Comparison of ENCODE assay signal across 8 cellular contexts in genomic region chr4:77072195-77072753, GRCh38. TPM values are rescaled to one million over a fixed set of nuclear protein-coding genes. Genes with fewer than 3 reads are reported as not detected.
DNase-seq lines count a peak whose midpoint lies in the region; ATAC-seq, FAIRE-seq and TF ChIP-seq lines count a peak whose summit lies in the region.

No MANE protein-coding gene starts in this region.

- POLR2A ChIA-PET in activated B cell treated with CpG ODN at 0.5 μM for 24 hours (lab: Charles Lee), result interaction anchor here (0.6 to 1.7 kb wide), 5 partner anchors 86 to 944 kb away, joined by 3 to 7 read pairs (median 3); no protein-coding TSS in a partner anchor

- H3K4me3 ChIP-seq in fibroblast of villous mesenchyme (ENCODE audit: low read depth, low read length) (peak overlapping the region; percentile 87), thoracic aorta (peak overlapping the region; percentile 99)

- H3K9me3 Mint-ChIP-seq in activated naive CD4-positive, alpha-beta T cell treated with anti-CD3 and anti-CD28 coated beads for 36 hours, result no peaks in the 10 kb centered on the region
- H3K9me3 Mint-ChIP-seq in activated naive CD4-positive, alpha-beta T cell treated with anti-CD3 and anti-CD28 coated beads, Interleukin-2, amount 50 U/mL, for 72 hours, result no peaks in the 10 kb centered on the region
- no peaks in the 10 kb centered on the region for H3K9me3 Mint-ChIP-seq in activated B cell treated with CpG ODN at 0.5 μM for 24 hours

- H3K36me3 Mint-ChIP-seq in activated naive CD4-positive, alpha-beta T cell treated with anti-CD3 and anti-CD28 coated beads for 36 hours (ENCODE audit: low read depth), result peaks cover 7% of the 10 kb centered on the region
- peaks cover 0 to 24% of the 10 kb centered on the region in 2 donors for H3K36me3 Mint-ChIP-seq in activated naive CD4-positive, alpha-beta T cell treated with anti-CD3 and anti-CD28 coated beads, Interleukin-2, amount 50 U/mL, for 72 hours
- H3K36me3 Mint-ChIP-seq in activated B cell treated with CpG ODN at 0.5 μM for 24 hours (ENCODE audit: low read depth), result peaks cover 30% of the 10 kb centered on the region

- no peaks in the 10 kb centered on the region for H3K27me3 ChIP-seq in thoracic aorta (replicated peaks; ENCODE audit: insufficient read depth)

- H3K27me3 Mint-ChIP-seq in activated naive CD4-positive, alpha-beta T cell treated with anti-CD3 and anti-CD28 coated beads for 36 hours (ENCODE audit: low read depth), result no peaks in the 10 kb centered on the region
- no peaks in the 10 kb centered on the region for H3K27me3 Mint-ChIP-seq in activated B cell treated with CpG ODN at 0.5 μM for 24 hours

- no peaks in the 10 kb centered on the region for H3K9me3 ChIP-seq in thoracic aorta

- peaks cover 42% of the 10 kb centered on the region for H3K4me1 Mint-ChIP-seq in activated naive CD4-positive, alpha-beta T cell treated with anti-CD3 and anti-CD28 coated beads for 36 hours (ENCODE audit: low read depth)
- H3K4me1 Mint-ChIP-seq in activated B cell treated with CpG ODN at 0.5 μM for 24 hours, result peaks cover 49% of the 10 kb centered on the region

- no peak overlapping the region for H3K27ac Mint-ChIP-seq in activated naive CD4-positive, alpha-beta T cell treated with anti-CD3 and anti-CD28 coated beads for 36 hours
- peak overlapping the region in 1 of 2 donors; percentile 78 for H3K27ac Mint-ChIP-seq in activated naive CD4-positive, alpha-beta T cell treated with anti-CD3 and anti-CD28 coated beads, Interleukin-2, amount 50 U/mL, for 72 hours
- peak overlapping the region; percentile 65 for H3K27ac Mint-ChIP-seq in activated B cell treated with CpG ODN at 0.5 μM for 24 hours

- no peaks in the 10 kb centered on the region for H3K36me3 ChIP-seq in thoracic aorta

- H3K27ac ChIP-seq in thoracic aorta, result peak overlapping the region in 1 of 2 donors; percentile 100

- no peak for TF ChIP-seq CTCF in activated B cell treated with CpG ODN at 0.5 μM for 24 hours (IDR thresholded peaks at IDR 0.05)
- TF ChIP-seq CTCF in fibroblast of villous mesenchyme (IDR thresholded peaks at IDR 0.05; ENCODE audit: insufficient read depth, low read depth, low read length), result no peak
- no peak for TF ChIP-seq CTCF in thoracic aorta (IDR thresholded peaks at IDR 0.05)
- TF ChIP-seq CTCF in D721Med (IDR thresholded peaks at IDR 0.05; ENCODE audit: insufficient read depth, missing control alignments), result no peak

- peak; percentile 42 for DNase-seq in activated naive CD4-positive, alpha-beta T cell treated with anti-CD3 and anti-CD28 coated beads for 36 hours
- no peak for DNase-seq in activated naive CD4-positive, alpha-beta T cell treated with anti-CD3 and anti-CD28 coated beads, Interleukin-2, amount 50 U/mL, for 72 hours (ENCODE audit: low spot score in 2 of 2)
- DNase-seq in activated B cell treated with CpG ODN at 0.5 μM for 24 hours (no peak), fibroblast of villous mesenchyme (ENCODE audit: low read depth) (no peak), thoracic aorta (ENCODE audit: low spot score) (no peak), NCI-H1092 (lab: John Stamatoyannopoulos, UW) (no peak), D721Med (ENCODE audit: insufficient read length, low spot score) (no peak), NOMO-1 treated with dmso at 0.1 percent for 144 hours (lab: John Stamatoyannopoulos, UW; ENCODE audit: unreplicated experiment) (no peak)

- H3K4me1 ChIP-seq in thoracic aorta (ENCODE audit: control insufficient read depth in 1 of 2, low read depth in 2 of 2), result peaks cover 42 to 50% of the 10 kb centered on the region in 2 donors

- FAIRE-seq in D721Med (lab: Jason Lieb, UNC), result no peak

- intact Hi-C loops in activated naive CD4-positive, alpha-beta T cell treated with anti-CD3 and anti-CD28 coated beads for 36 hours (cut with micrococcal nuclease), result loop anchor here (10.0 kb wide), 1 partner anchor 1703 kb away; the partner anchor contains the start of gene BMP2K
- intact Hi-C loops in activated B cell treated with CpG ODN at 0.5 μM for 24 hours (cut with micrococcal nuclease), result loop anchor here (10.0 kb wide), 2 partner anchors 663 to 1557 kb away; partner anchors contain the start of genes RCHY1 and THAP6

- H3K4me3 Mint-ChIP-seq in activated naive CD4-positive, alpha-beta T cell treated with anti-CD3 and anti-CD28 coated beads for 36 hours, result no peak overlapping the region
- H3K4me3 Mint-ChIP-seq in activated B cell treated with CpG ODN at 0.5 μM for 24 hours, result peak overlapping the region; percentile 41

- CTCF ChIA-PET in activated naive CD4-positive, alpha-beta T cell treated with anti-CD3 and anti-CD28 coated beads for 36 hours (lab: Charles Lee), result interaction anchor here (0.7 to 1.7 kb wide), 4 partner anchors 20 to 129 kb away, joined by 3 to 6 read pairs (median 4); no protein-coding TSS in a partner anchor
- CTCF ChIA-PET in activated B cell treated with CpG ODN at 0.5 μM for 24 hours (lab: Charles Lee), result interaction anchor here (0.6 to 2.7 kb wide), 5 partner anchors 13 to 131 kb away, joined by 3 to 20 read pairs (median 4); no protein-coding TSS in a partner anchor

- no peak for ATAC-seq in activated naive CD4-positive, alpha-beta T cell treated with anti-CD3 and anti-CD28 coated beads, Interleukin-2, amount 50 U/mL, for 72 hours
- ATAC-seq in activated B cell treated with CpG ODN at 0.5 μM for 24 hours (ENCODE audit: low read depth) (no peak), thoracic aorta (ENCODE audit: insufficient number of reproducible peaks, low FRiP score, low read depth) (no peak)

RNA-seq across cellular contexts. Expression of gene CCNI, which starts 3.5 kb away (rescaled TPM):
- 100 to 1,000 TPM; 211 to 218 TPM for total RNA-seq in activated naive CD4-positive, alpha-beta T cell treated with anti-CD3 and anti-CD28 coated beads for 36 hours
- 100 to 1,000 TPM; 212 to 217 TPM for total RNA-seq in activated naive CD4-positive, alpha-beta T cell treated with anti-CD3 and anti-CD28 coated beads, Interleukin-2, amount 50 U/mL, for 72 hours
- 237 and 246 TPM in 2 replicates for total RNA-seq in activated B cell treated with CpG ODN at 0.5 μM for 24 hours
- 129 and 187 TPM in 2 replicates for total RNA-seq in fibroblast of villous mesenchyme
- 100 to 1,000 TPM; 244 to 322 TPM for total RNA-seq in thoracic aorta
